15 cellular contexts compared by ENCODE assay signal in genomic region chr14:34050606-34051005, GRCh38.
DNase-seq lines count a peak whose midpoint lies in the region; ATAC-seq and TF ChIP-seq lines count a peak whose summit lies in the region.
"Had no signal": no experiment of that assay in that cellular context is flagged by ENCODE, and none has a peak within 500 bp of the region (broad histone marks: within the 10 kb centered on the region; RNA-seq: fewer than 3 reads in every experiment).

No MANE protein-coding gene starts in this region.

- H3K27me3 ChIP-seq in mammary epithelial cell (ENCODE audit: insufficient read depth, low read length) (no peaks in the 10 kb centered on the region), breast epithelium (no peaks in the 10 kb centered on the region), PC-3 (ENCODE audit: low read length) (no peaks in the 10 kb centered on the region), esophagus muscularis mucosa (no peaks in the 10 kb centered on the region)
- H3K27me3 ChIP-seq: SJSA1 had no signal

- H3K9ac ChIP-seq in mammary epithelial cell (ENCODE audit: insufficient read depth, low read length) (no peak overlapping the region), PC-3 (ENCODE audit: low read length) (no peak overlapping the region)

- H3K4me1 ChIP-seq in mammary epithelial cell (ENCODE audit: insufficient read depth, low read length) (peaks cover 48% of the 10 kb centered on the region), breast epithelium (peaks cover 0 to 3% of the 10 kb centered on the region in 2 donors), PC-3 (ENCODE audit: insufficient read depth, low read length) (peaks cover 20% of the 10 kb centered on the region), esophagus muscularis mucosa (peaks cover 0 to 19% (median 13%) of the 10 kb centered on the region in 4 donors)

- BruUV-seq in mammary epithelial cell (replicated peaks; lab: Mats Ljungman, UMichigan) (no TSS peak), PC-3 (replicated peaks; lab: Mats Ljungman, UMichigan) (no TSS peak)

- peaks cover 83% of the 10 kb centered on the region for H3K4me1 Mint-ChIP-seq in activated T-helper 1 cell treated with anti-CD3 and anti-CD28 coated beads, Interleukin-12 subunit alpha, Interleukin-12 subunit beta, Interleukin-2, Interleukin-4 antibody, amounts not matched to agents 30 ng/mL and 10 ng/mL and 1 ng/mL, durations not matched to agents 14 hours and 24 hours and 36 hours (ENCODE audit: low read depth)

- no peak overlapping the region for H3K27ac ChIP-seq in mammary epithelial cell (ENCODE audit: insufficient read depth, low read depth, low read length)
- H3K27ac ChIP-seq in breast epithelium = no peak overlapping the region
- no peak overlapping the region for H3K27ac ChIP-seq in PC-3 (ENCODE audit: low read length)
- H3K27ac ChIP-seq in esophagus muscularis mucosa (replicated peaks in 1 of 4) = no peak overlapping the region
- H3K27ac ChIP-seq: RWPE1, SJSA1 had no signal

- POLR2A ChIA-PET in PC-3 (lab: Charles Lee; ENCODE audit: unreplicated experiment) = no interaction called here

- no peak overlapping the region for H3K27ac Mint-ChIP-seq in activated T-helper 1 cell treated with anti-CD3 and anti-CD28 coated beads, Interleukin-12 subunit alpha, Interleukin-12 subunit beta, Interleukin-2, Interleukin-4 antibody, amounts not matched to agents 30 ng/mL and 10 ng/mL and 1 ng/mL, durations not matched to agents 14 hours and 24 hours and 36 hours
- H3K27ac Mint-ChIP-seq: CD8-positive, alpha-beta memory T cell had no signal

- peaks cover 23% of the 10 kb centered on the region for H3K36me3 Mint-ChIP-seq in activated T-helper 1 cell treated with anti-CD3 and anti-CD28 coated beads, Interleukin-12 subunit alpha, Interleukin-12 subunit beta, Interleukin-2, Interleukin-4 antibody, amounts not matched to agents 30 ng/mL and 10 ng/mL and 1 ng/mL, durations not matched to agents 14 hours and 24 hours and 36 hours (ENCODE audit: low read depth)

- ATAC-seq in PC-3 (no peak), left ventricle myocardium superior (no peak)

- H3F3A ChIP-seq in PC-3 (ENCODE audit: low read length, unreplicated experiment) = no peaks in the 10 kb centered on the region

- DNase-seq in mammary epithelial cell (peak; percentile 41), breast epithelium (ENCODE audit: low spot score in 2 of 2) (no peak), PC-3 (peak; percentile 39), esophagus muscularis mucosa (ENCODE audit: extremely low spot score) (peak; percentile 39), left ventricle myocardium superior (no peak), hepatic stellate cell (ENCODE audit: low spot score) (no peak), NCI-H1436 (lab: John Stamatoyannopoulos, UW) (no peak)
- no peak for DNase-seq in activated T-helper 1 cell treated with anti-CD3 and anti-CD28 coated beads, Interleukin-12 subunit alpha, Interleukin-12 subunit beta, Interleukin-2, Interleukin-4 antibody, amounts not matched to agents 30 ng/mL and 10 ng/mL and 1 ng/mL, durations not matched to agents 14 hours and 24 hours and 36 hours (ENCODE audit: low spot score)
- DNase-seq: CD8-positive, alpha-beta memory T cell; H7; NCI-H2107; NCI-H345; NCI-H526 treated with DMSO at 0.1 percent for 48 hours had no signal

- CTCF ChIA-PET in mammary epithelial cell (lab: Charles Lee; ENCODE audit: low non-redundant PET) = interaction anchor here (0.6 kb wide), 2 partner anchors 27 to 1388 kb away, joined by 5 to 8 read pairs; no protein-coding TSS in a partner anchor
- CTCF ChIA-PET in PC-3 (lab: Charles Lee) = no interaction called here

- intact Hi-C loops in mammary epithelial cell (cut with micrococcal nuclease) (loop anchor here (10.0 kb wide), 1 partner anchor 96 kb away; the partner anchor contains the start of gene EGLN3), breast epithelium (cut with DNase I; ENCODE audit: low total_unique reads) (no loop called here), PC-3 (cut with micrococcal nuclease) (no loop called here), esophagus muscularis mucosa (cut with DNase I) (no loop called here), left ventricle myocardium superior (cut with micrococcal nuclease) (no loop called here)
- intact Hi-C loops in activated T-helper 1 cell treated with anti-CD3 and anti-CD28 coated beads, Interleukin-12 subunit alpha, Interleukin-12 subunit beta, Interleukin-2, Interleukin-4 antibody, amounts not matched to agents 30 ng/mL and 10 ng/mL and 1 ng/mL, durations not matched to agents 14 hours and 24 hours and 36 hours (cut with micrococcal nuclease) = no loop called here

- H3K36me3 ChIP-seq in mammary epithelial cell (ENCODE audit: insufficient read depth, low read length) (no peaks in the 10 kb centered on the region), breast epithelium (no peaks in the 10 kb centered on the region), PC-3 (ENCODE audit: low read depth, low read length) (no peaks in the 10 kb centered on the region), esophagus muscularis mucosa (no peaks in the 10 kb centered on the region)
- H3K36me3 ChIP-seq: SJSA1 had no signal

- H3K4me3 Mint-ChIP-seq in activated T-helper 1 cell treated with anti-CD3 and anti-CD28 coated beads, Interleukin-12 subunit alpha, Interleukin-12 subunit beta, Interleukin-2, Interleukin-4 antibody, amounts not matched to agents 30 ng/mL and 10 ng/mL and 1 ng/mL, durations not matched to agents 14 hours and 24 hours and 36 hours = no peak overlapping the region
- H3K4me3 Mint-ChIP-seq: CD8-positive, alpha-beta memory T cell had no signal

- peak overlapping the region; percentile 3 for H2AFZ ChIP-seq in mammary epithelial cell (ENCODE audit: low read depth, low read length)
- H2AFZ ChIP-seq in PC-3 (ENCODE audit: low read length) = no peak overlapping the region

- TF ChIP-seq CTCF in mammary epithelial cell (conservative IDR thresholded peaks at IDR 0.05 in 1 of 2, IDR thresholded peaks at IDR 0.05 in 1 of 2; ENCODE audit: extremely low read depth in 1 of 2, insufficient read depth in 1 of 2, low read depth in 1 of 2, low read length in 2 of 2) = no peak
- no peak for TF ChIP-seq CTCF in breast epithelium (IDR thresholded peaks at IDR 0.05)
- no peak for TF ChIP-seq CTCF in PC-3 (conservative IDR thresholded peaks at IDR 0.05; ENCODE audit: low read depth, low read length)
- no peak for TF ChIP-seq CTCF in esophagus muscularis mucosa (IDR thresholded peaks at IDR 0.05)

- 20% methylated on average over 1 of the region's 1 CpG for WGBS in mammary epithelial cell (ENCODE audit: low coverage, missing lambda C conversion rate)
- 100% methylated on average over 1 of the region's 1 CpG for WGBS in esophagus muscularis mucosa

- H3K9me3 ChIP-seq in mammary epithelial cell (replicated peaks; ENCODE audit: insufficient read depth, low read length) (no peaks in the 10 kb centered on the region), breast epithelium (no peaks in the 10 kb centered on the region), PC-3 (ENCODE audit: low read length) (no peaks in the 10 kb centered on the region), esophagus muscularis mucosa (no peaks in the 10 kb centered on the region)
- H3K9me3 ChIP-seq: SJSA1 had no signal

- no peak overlapping the region for H3K4me2 ChIP-seq in mammary epithelial cell (ENCODE audit: insufficient read depth, low read depth, low read length)
- no peak overlapping the region for H3K4me2 ChIP-seq in PC-3 (ENCODE audit: low read length)

- no peaks in the 10 kb centered on the region for H3K79me2 ChIP-seq in mammary epithelial cell (ENCODE audit: insufficient read depth, low read length)
- H3K79me2 ChIP-seq in PC-3 (ENCODE audit: low read length) = no peaks in the 10 kb centered on the region

- no peak overlapping the region for H3K4me3 ChIP-seq in mammary epithelial cell (replicated peaks in 1 of 3; ENCODE audit: insufficient read depth in 1 of 3, low read depth in 2 of 3, low read length in 3 of 3)
- H3K4me3 ChIP-seq in breast epithelium = no peak overlapping the region
- no peak overlapping the region for H3K4me3 ChIP-seq in PC-3 (ENCODE audit: low read length)
- no peak overlapping the region for H3K4me3 ChIP-seq in esophagus muscularis mucosa
- H3K4me3 ChIP-seq: SJSA1 had no signal

- TF ChIP-seq POLR2A in breast epithelium (IDR thresholded peaks at IDR 0.05) (no peak), esophagus muscularis mucosa (IDR thresholded peaks at IDR 0.05; ENCODE audit: low read depth) (no peak)

- H3K27me3 Mint-ChIP-seq in activated T-helper 1 cell treated with anti-CD3 and anti-CD28 coated beads, Interleukin-12 subunit alpha, Interleukin-12 subunit beta, Interleukin-2, Interleukin-4 antibody, amounts not matched to agents 30 ng/mL and 10 ng/mL and 1 ng/mL, durations not matched to agents 14 hours and 24 hours and 36 hours (ENCODE audit: insufficient read depth) = peaks cover 1% of the 10 kb centered on the region

- peaks cover 12% of the 10 kb centered on the region for H3K9me3 Mint-ChIP-seq in activated T-helper 1 cell treated with anti-CD3 and anti-CD28 coated beads, Interleukin-12 subunit alpha, Interleukin-12 subunit beta, Interleukin-2, Interleukin-4 antibody, amounts not matched to agents 30 ng/mL and 10 ng/mL and 1 ng/mL, durations not matched to agents 14 hours and 24 hours and 36 hours

- TF ChIP-seq EP300 in esophagus muscularis mucosa (IDR thresholded peaks at IDR 0.05) = no peak

- in situ Hi-C loops in mammary epithelial cell (cut with MboI; ENCODE audit: low sequenced_read_pairs in 2 of 2) = no loop called here

- dilution Hi-C loops in mammary epithelial cell (cut with HindIII; ENCODE audit: low sequenced_read_pairs) = no loop called here

- H4K20me1 ChIP-seq in mammary epithelial cell (ENCODE audit: insufficient read depth, low read length) (no peaks in the 10 kb centered on the region), PC-3 (ENCODE audit: low read length) (no peaks in the 10 kb centered on the region)

- H3K9me2 ChIP-seq in PC-3 (replicated peaks; ENCODE audit: low read length) = no peaks in the 10 kb centered on the region

Comparison
In these comparisons a context has a peak if more than half of its experiments do, and no peak if none do; other contexts are left out.
1. DNase-seq: peak in mammary epithelial cell (single experiment), PC-3 (single experiment) and esophagus muscularis mucosa (single experiment); none in breast epithelium (0 of 2), left ventricle myocardium superior (single experiment), activated T-helper 1 cell treated with anti-CD3 and anti-CD28 coated beads, Interleukin-12 subunit alpha, Interleukin-12 subunit beta, Interleukin-2, Interleukin-4 antibody, amounts not matched to agents 30 ng/mL and 10 ng/mL and 1 ng/mL, durations not matched to agents 14 hours and 24 hours and 36 hours (single experiment), hepatic stellate cell (single experiment) and NCI-H1436 (single experiment).